8 cellular contexts compared by ENCODE assay signal in genomic region chr12:128823216-128823915, GRCh38. TPM values are rescaled to one million over a fixed set of nuclear protein-coding genes. Genes with fewer than 3 reads are reported as not detected.
DNase-seq lines count a peak whose midpoint lies in the region; ATAC-seq and TF ChIP-seq lines count a peak whose summit lies in the region.

No MANE protein-coding gene starts in this region.

- peak; percentile 6 for DNase-seq in RKO (ENCODE audit: low spot score)
- peak in 1 of 10 donors; percentile 58 for DNase-seq in dorsolateral prefrontal cortex
- DNase-seq in uterus = peak in 1 of 2 donors; percentile 24
- no peak for DNase-seq in GM10248 (ENCODE audit: extremely low spot score)

- H4K20me1 ChIP-seq in BLaER1 treated with 17β-estradiol and CSF1 and Interleukin-3, amounts not matched to agents 10 nM and 100 nM = peaks cover 34 to 50% (median 47%) of the 10 kb centered on the region in 11 experiments; a peak in 21 of 22 replicates

- H3K9ac ChIP-seq in BLaER1 treated with 17β-estradiol and CSF1 and Interleukin-3, amounts not matched to agents 10 nM and 100 nM = peak overlapping the region; percentile 80 to 96 (median 90)

- H3K27ac ChIP-seq in BLaER1 treated with 17β-estradiol and CSF1 and Interleukin-3, amounts not matched to agents 10 nM and 100 nM = peak overlapping the region; percentile 60 to 97 (median 92)
- H3K27ac ChIP-seq in dorsolateral prefrontal cortex = peak overlapping the region in 53 of 59 donors; percentile 53 to 95 (median 80)
- peak overlapping the region; percentile 69 to 78 for H3K27ac ChIP-seq in uterus

- peaks cover 49 to 77% (median 59%) of the 10 kb centered on the region in 10 experiments for H3K4me1 ChIP-seq in BLaER1 treated with 17β-estradiol and CSF1 and Interleukin-3, amounts not matched to agents 10 nM and 100 nM
- H3K4me1 ChIP-seq in mononuclear cell (ENCODE audit: insufficient read depth, low read length) = peaks cover 65% of the 10 kb centered on the region
- H3K4me1 ChIP-seq in uterus = peaks cover 0 to 17% of the 10 kb centered on the region in 2 donors

- peak overlapping the region; percentile 84 to 98 (median 94) for H3K4me3 ChIP-seq in BLaER1 treated with 17β-estradiol and CSF1 and Interleukin-3, amounts not matched to agents 10 nM and 100 nM
- H3K4me3 ChIP-seq in dorsolateral prefrontal cortex = peak overlapping the region; percentile 59 to 98 (median 89)
- H3K4me3 ChIP-seq in mononuclear cell (ENCODE audit: low read length) = peak overlapping the region; percentile 58
- peak overlapping the region; percentile 51 to 99 for H3K4me3 ChIP-seq in uterus

- H3K27me3 ChIP-seq in BLaER1 treated with 17β-estradiol and CSF1 and Interleukin-3, amounts not matched to agents 10 nM and 100 nM = no peaks in the 10 kb centered on the region
- H3K27me3 ChIP-seq in dorsolateral prefrontal cortex (no peaks in the 10 kb centered on the region), mononuclear cell (ENCODE audit: insufficient read depth, low read length) (no peaks in the 10 kb centered on the region), uterus (no peaks in the 10 kb centered on the region)

- no peak for TF ChIP-seq POLR2A in uterus (IDR thresholded peaks at IDR 0.05)

- H3K4me2 ChIP-seq in BLaER1 treated with 17β-estradiol and CSF1 and Interleukin-3, amounts not matched to agents 10 nM and 100 nM = peak overlapping the region; percentile 81 to 98 (median 95)

- ATAC-seq in GM18873 (IDR thresholded peaks at IDR 0.05; ENCODE audit: low FRiP score, unreplicated experiment) = peak; percentile 22
- ATAC-seq in HG03097 (IDR thresholded peaks at IDR 0.05; ENCODE audit: low FRiP score, unreplicated experiment) = peak; percentile 11

- H3K9me3 ChIP-seq in BLaER1 treated with 17β-estradiol and CSF1 and Interleukin-3, amounts not matched to agents 10 nM and 100 nM (replicated peaks in 1 of 11) = peaks cover 0 to 11% (median 7%) of the 10 kb centered on the region in 11 experiments; a peak in 9 of 22 replicates
- H3K9me3 ChIP-seq in mononuclear cell (ENCODE audit: low read depth, low read length) (no peaks in the 10 kb centered on the region), uterus (no peaks in the 10 kb centered on the region)

- intact Hi-C loops in dorsolateral prefrontal cortex (cut with DNase I) (loop anchor here in 1 of 2 donors (5.0 kb wide), 1 partner anchor 181 kb away; no protein-coding TSS in a partner anchor), uterus (cut with DNase I; ENCODE audit: low total_unique reads) (no loop called here)

- CTCF ChIA-PET in GM10248 (lab: Yijun Ruan, JAX) = interaction anchor here (0.9 to 1.7 kb wide), 5 partner anchors 13 to 33 kb away, joined by 3 to 7 read pairs (median 4); no protein-coding TSS in a partner anchor

- POLR2A ChIA-PET in GM10248 (lab: Yijun Ruan, JAX) = interaction anchor here (1.1 kb wide), 2 partner anchors 13 to 146 kb away, joined by 3 to 6 read pairs; no protein-coding TSS in a partner anchor

- TF ChIP-seq CTCF in dorsolateral prefrontal cortex (IDR thresholded peaks at IDR 0.05 in 54 of 56, conservative IDR thresholded peaks at IDR 0.05 in 2 of 56; ENCODE audit: low read depth in 1 of 56, partially characterized antibody in 56 of 56) (peak in 1 of 56 donors; percentile 1), uterus (IDR thresholded peaks at IDR 0.05) (no peak), GM10248 (IDR thresholded peaks at IDR 0.05; ENCODE audit: control extremely low read depth, extremely low read depth, low read depth, missing control alignments) (no peak)

- H3K36me3 ChIP-seq in BLaER1 treated with 17β-estradiol and CSF1 and Interleukin-3, amounts not matched to agents 10 nM and 100 nM = peaks cover 4 to 17% (median 14%) of the 10 kb centered on the region in 11 experiments; a peak in 8 of 22 replicates
- no peaks in the 10 kb centered on the region for H3K36me3 ChIP-seq in uterus

RNA-seq across cellular contexts. Expression of gene SLC15A4, which starts 0.4 kb away (rescaled TPM):
- total RNA-seq in dorsolateral prefrontal cortex = 10 to 100 TPM; 19.4 to 39.0 (median 27.8) TPM
- 59.2 TPM for total RNA-seq in mononuclear cell
- total RNA-seq in uterus = 10 to 100 TPM; 40.9 to 62.8 (median 52.1) TPM

RNA-seq across cellular contexts. Expression of gene GLT1D1, which starts 29.9 kb away (rescaled TPM):
- total RNA-seq in dorsolateral prefrontal cortex (10 to 100 TPM in 119 of 120 experiments, 1 to 10 TPM in 1; 10.0 to 50.2 (median 31.8) TPM), mononuclear cell (9.8 TPM), uterus (1 to 10 TPM in 2 of 4 donors, under 1 TPM in 1, not detected in 1; 0.26 to 3.6 (median 2.9) TPM)
